Comparison of ENCODE assay signal across 26 cellular contexts in the genomic region with DNA sequence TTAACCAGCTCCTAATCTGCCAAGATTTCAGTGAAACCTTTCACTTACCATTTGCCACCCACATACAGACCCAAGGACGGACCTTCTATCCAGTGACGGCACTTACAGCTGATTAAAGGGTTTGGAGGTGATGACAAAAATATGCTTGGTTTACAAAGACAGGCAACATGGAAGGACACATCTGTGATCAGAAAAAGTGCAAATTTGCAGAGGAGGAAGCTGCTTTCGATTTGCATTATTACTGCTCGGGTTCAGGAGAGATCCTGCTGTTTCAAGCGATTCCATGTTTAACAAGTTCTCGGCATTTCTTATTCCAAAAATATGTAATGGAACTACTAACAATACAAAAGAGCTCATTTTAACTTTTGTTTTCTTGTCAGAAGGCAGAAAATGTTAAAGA.
A peak's percentile ranks its signal among the peaks of the same experiment; 100 is the strongest.
DNase-seq lines count a peak whose midpoint lies in the region; ATAC-seq and TF ChIP-seq lines count a peak whose summit lies in the region.
"Had no signal": no experiment of that assay in that cellular context is flagged by ENCODE, and none has a peak within 500 bp of the region (broad histone marks: within the 10 kb centered on the region; RNA-seq: fewer than 3 reads in every experiment).

No MANE protein-coding gene starts in this region.

- H3K36me3 Mint-ChIP-seq in WTC11 = no peaks in the 10 kb centered on the region

- 88 to 97% methylated on average over 6 of the region's 6 CpGs for WGBS in esophagus squamous epithelium, 2 donors

- no peak for TF ChIP-seq POLR2A in esophagus squamous epithelium (IDR thresholded peaks at IDR 0.05)

- no peaks in the 10 kb centered on the region for H3K9me3 Mint-ChIP-seq in WTC11
- H3K9me3 Mint-ChIP-seq: activated CD4-positive, alpha-beta memory T cell treated with anti-CD3 and anti-CD28 coated beads, Interleukin-2, amount 10 ng/mL, durations not matched to agents 7 days and 5 days; activated T-helper 1 cell treated with anti-CD3 and anti-CD28 coated beads, Interleukin-12 subunit alpha, Interleukin-12 subunit beta, Interleukin-2, Interleukin-4 antibody, amounts not matched to agents 30 ng/mL and 10 ng/mL and 1 ng/mL, durations not matched to agents 14 hours and 24 hours and 36 hours; CD4-positive, alpha-beta memory T cell; H9; memory B cell had no signal

- no peaks in the 10 kb centered on the region for H3K27me3 Mint-ChIP-seq in WTC11 (ENCODE audit: low read depth)
- H3K27me3 Mint-ChIP-seq: activated CD4-positive, alpha-beta memory T cell treated with anti-CD3 and anti-CD28 coated beads, Interleukin-2, amount 10 ng/mL, durations not matched to agents 7 days and 5 days; CD4-positive, alpha-beta memory T cell; memory B cell had no signal

- intact Hi-C loops in esophagus squamous epithelium (cut with DNase I) = no loop called here

- H3K4me3 ChIP-seq in BJ (ENCODE audit: low read depth, low read length) (peak overlapping the region; percentile 29), foreskin fibroblast (ENCODE audit: low read depth in 1 of 2, low read length in 2 of 2) (peak overlapping the region; percentile 31 to 47), skeletal muscle cell (ENCODE audit: low read depth, low read length) (peak overlapping the region; percentile 2), esophagus squamous epithelium (no peak overlapping the region)
- H3K4me3 ChIP-seq: A549, body of pancreas, left lung, prostate gland had no signal

- no peak overlapping the region for H3K4me3 Mint-ChIP-seq in WTC11
- H3K4me3 Mint-ChIP-seq: activated CD4-positive, alpha-beta memory T cell treated with anti-CD3 and anti-CD28 coated beads, Interleukin-2, amount 10 ng/mL, durations not matched to agents 7 days and 5 days; activated T-helper 1 cell treated with anti-CD3 and anti-CD28 coated beads, Interleukin-12 subunit alpha, Interleukin-12 subunit beta, Interleukin-2, Interleukin-4 antibody, amounts not matched to agents 30 ng/mL and 10 ng/mL and 1 ng/mL, durations not matched to agents 14 hours and 24 hours and 36 hours; CD4-positive, alpha-beta memory T cell; H9; memory B cell had no signal

- no peak for DNase-seq in BJ (ENCODE audit: low read depth)
- DNase-seq in WTC11 (ENCODE audit: low spot score) = no peak
- DNase-seq in foreskin fibroblast = peak in 1 of 2 donors; percentile 58
- no peak for DNase-seq in skeletal muscle cell (ENCODE audit: low read depth)
- DNase-seq in amniotic stem cell (lab: John Stamatoyannopoulos, UW) = no peak
- DNase-seq in stimulated activated CD4-positive, alpha-beta T cell treated with anti-CD3 and anti-CD28 coated beads, Interleukin-1b, Interleukin-23, amount 100 ng/mL, for 48 hours = no peak
- no peak for DNase-seq in esophagus squamous epithelium (lab: John Stamatoyannopoulos, UW)
- DNase-seq: activated CD4-positive, alpha-beta memory T cell treated with anti-CD3 and anti-CD28 coated beads, Interleukin-2, amount 10 ng/mL, durations not matched to agents 7 days and 5 days; activated CD8-positive, alpha-beta memory T cell treated with anti-CD3 and anti-CD28 coated beads, Interleukin-2, amount 50 U/mL, for 4 hours; activated naive CD4-positive, alpha-beta T cell treated with Interleukin-2 at 50 U/mL for 16 hours; body of pancreas; CD4-positive, alpha-beta memory T cell; dorsolateral prefrontal cortex; H9; left lung; NCI-H1048; NCI-H1694; NCI-H82; SIG-M5; stimulated activated CD4-positive, alpha-beta T cell treated with anti-CD3 and anti-CD28 coated beads, Interleukin-4, amount 100 ng/mL, for 4 hours; SW 1271 had no signal

- H3K9me3 ChIP-seq in esophagus squamous epithelium = no peaks in the 10 kb centered on the region
- H3K9me3 ChIP-seq: A549, body of pancreas, left lung, prostate gland had no signal

- H3K27ac Mint-ChIP-seq in WTC11 = 0 out of 2 replicates have a peak overlapping the region, but pooled peaks have one; percentile 46
- H3K27ac Mint-ChIP-seq: activated CD4-positive, alpha-beta memory T cell treated with anti-CD3 and anti-CD28 coated beads, Interleukin-2, amount 10 ng/mL, durations not matched to agents 7 days and 5 days; activated T-helper 1 cell treated with anti-CD3 and anti-CD28 coated beads, Interleukin-12 subunit alpha, Interleukin-12 subunit beta, Interleukin-2, Interleukin-4 antibody, amounts not matched to agents 30 ng/mL and 10 ng/mL and 1 ng/mL, durations not matched to agents 14 hours and 24 hours and 36 hours; CD4-positive, alpha-beta memory T cell; H9; memory B cell had no signal

- peaks cover 0 to 24% (median 4%) of the 10 kb centered on the region in 3 donors for H3K4me1 ChIP-seq in esophagus squamous epithelium
- H3K4me1 ChIP-seq: prostate gland had no signal

- POLR2A ChIA-PET in BJ (lab: Charles Lee) = no interaction called here
- POLR2A ChIA-PET in WTC11 (lab: Charles Lee) = no interaction called here

- no peaks in the 10 kb centered on the region for H3K36me3 ChIP-seq in BJ (ENCODE audit: control insufficient read depth, insufficient read depth, low read length)
- H3K36me3 ChIP-seq in esophagus squamous epithelium = no peaks in the 10 kb centered on the region
- H3K36me3 ChIP-seq: left lung, prostate gland had no signal

- CTCF ChIA-PET in BJ (lab: Yijun Ruan, JAX) (interaction anchor here (0.7 to 4.6 kb wide), 9 partner anchors 9 to 884 kb away, joined by 3 to 35 read pairs (median 4); no protein-coding TSS in a partner anchor), WTC11 (lab: Charles Lee) (interaction anchor here (14.4 to 18.4 kb wide), 2 partner anchors 10 to 24 kb away, joined by 248 to 307 read pairs; no protein-coding TSS in a partner anchor)

- ATAC-seq in WTC11 = no peak
- no peak for ATAC-seq in GM18861 (IDR thresholded peaks at IDR 0.05; ENCODE audit: unreplicated experiment)
- ATAC-seq: A549, body of pancreas, left lung had no signal

- H3K27me3 ChIP-seq in BJ (ENCODE audit: control insufficient read depth, insufficient read depth, low read length) (no peaks in the 10 kb centered on the region), esophagus squamous epithelium (no peaks in the 10 kb centered on the region)
- H3K27me3 ChIP-seq: body of pancreas, dorsolateral prefrontal cortex, left lung had no signal

- H3K4me1 Mint-ChIP-seq in WTC11 = peaks cover 46% of the 10 kb centered on the region
- H3K4me1 Mint-ChIP-seq: activated CD4-positive, alpha-beta memory T cell treated with anti-CD3 and anti-CD28 coated beads, Interleukin-2, amount 10 ng/mL, durations not matched to agents 7 days and 5 days had no signal

- H3K27ac ChIP-seq in esophagus squamous epithelium = peak overlapping the region in 1 of 4 donors; percentile 59
- H3K27ac ChIP-seq: body of pancreas, dorsolateral prefrontal cortex, left lung, prostate gland had no signal

- TF ChIP-seq CTCF in BJ (IDR thresholded peaks at IDR 0.05; ENCODE audit: insufficient read depth, low read depth, low read length) (no peak), WTC11 (IDR thresholded peaks at IDR 0.05) (no peak), foreskin fibroblast (IDR thresholded peaks at IDR 0.05; ENCODE audit: low read depth, low read length) (no peak), esophagus squamous epithelium (IDR thresholded peaks at IDR 0.05) (no peak)

TF ChIP-seq in WTC11, 78 proteins besides CTCF, POLR2A, EP300 and RAD21:
- TF ChIP-seq PRRX2 (CRISPR knock-in tag; IDR thresholded peaks at IDR 0.05) (no peak), ATF1 (CRISPR knock-in tag; IDR thresholded peaks at IDR 0.05) (no peak)
- TF ChIP-seq, protein P1, sequence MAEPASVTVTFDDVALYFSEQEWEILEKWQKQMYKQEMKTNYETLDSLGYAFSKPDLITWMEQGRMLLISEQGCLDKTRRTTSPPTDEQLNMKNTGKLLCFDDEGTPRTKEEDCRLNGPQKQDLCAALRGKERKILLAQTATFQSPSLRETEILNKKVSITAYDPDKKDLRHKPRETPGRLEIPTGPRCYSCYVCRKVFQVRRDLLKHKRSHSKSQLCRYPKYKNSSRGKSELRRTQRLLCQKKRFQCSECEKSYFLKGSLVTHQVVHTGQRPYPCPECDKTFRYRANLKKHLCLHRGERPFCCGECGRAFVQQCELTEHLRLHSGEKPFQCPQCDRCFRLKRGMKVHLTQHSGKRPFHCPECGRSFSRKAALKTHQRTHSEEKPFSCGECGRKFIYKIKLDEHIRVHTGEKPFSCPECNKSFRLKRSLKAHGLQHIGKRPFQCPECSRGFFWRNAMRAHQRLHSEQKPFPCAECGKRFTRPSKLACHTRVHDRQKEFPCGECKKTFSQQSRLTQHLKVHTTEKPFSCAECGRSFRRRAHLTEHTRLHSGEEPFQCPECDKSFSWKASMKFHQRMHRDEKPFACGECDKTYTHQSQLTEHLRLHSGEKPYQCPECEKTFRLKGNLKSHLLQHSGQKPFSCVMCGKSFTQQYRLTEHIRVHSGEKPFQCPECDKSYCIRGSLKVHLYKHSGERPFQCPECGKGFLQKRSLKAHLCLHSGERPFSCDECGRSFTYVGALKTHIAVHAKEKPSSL (CRISPR knock-in tag; conservative IDR thresholded peaks at IDR 0.05) = no peak
- TF ChIP-seq, protein P2, sequence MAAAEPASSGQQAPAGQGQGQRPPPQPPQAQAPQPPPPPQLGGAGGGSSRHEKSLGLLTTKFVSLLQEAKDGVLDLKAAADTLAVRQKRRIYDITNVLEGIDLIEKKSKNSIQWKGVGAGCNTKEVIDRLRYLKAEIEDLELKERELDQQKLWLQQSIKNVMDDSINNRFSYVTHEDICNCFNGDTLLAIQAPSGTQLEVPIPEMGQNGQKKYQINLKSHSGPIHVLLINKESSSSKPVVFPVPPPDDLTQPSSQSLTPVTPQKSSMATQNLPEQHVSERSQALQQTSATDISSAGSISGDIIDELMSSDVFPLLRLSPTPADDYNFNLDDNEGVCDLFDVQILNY (CRISPR knock-in tag; IDR thresholded peaks at IDR 0.05) = no peak
TF ChIP-seq in WTC11: peak in this region for 0.

Comparison
In these comparisons a context has a peak if more than half of its experiments do, and no peak if none do; other contexts are left out.
1. H3K4me3 ChIP-seq: peak in BJ (single experiment), foreskin fibroblast (2 of 2) and skeletal muscle cell (single experiment); none in esophagus squamous epithelium (0 of 4).